Comparison of ENCODE assay signal across 8 cellular contexts in genomic region chr11:82775736-82776346, GRCh38. TPM values are rescaled to one million over a fixed set of nuclear protein-coding genes. Genes with fewer than 3 reads are reported as not detected.
DNase-seq lines count a peak whose midpoint lies in the region; ATAC-seq and TF ChIP-seq lines count a peak whose summit lies in the region.

No MANE protein-coding gene starts in this region.

- ATAC-seq in activated CD4-positive, alpha-beta T cell treated with anti-CD3 and anti-CD28 coated beads for 36 hours = peak; percentile 79
- peak; percentile 99 for ATAC-seq in GM21723 (IDR thresholded peaks at IDR 0.05; ENCODE audit: unreplicated experiment)

- H3K4me3 Mint-ChIP-seq in activated CD4-positive, alpha-beta T cell treated with anti-CD3 and anti-CD28 coated beads for 36 hours = no peak overlapping the region
- H3K4me3 Mint-ChIP-seq in endothelial cell (ENCODE audit: unreplicated experiment) = no peak overlapping the region

- intact Hi-C loops in activated CD4-positive, alpha-beta T cell treated with anti-CD3 and anti-CD28 coated beads for 36 hours (cut with DNase I, micrococcal nuclease) = no loop called here

- H3K36me3 Mint-ChIP-seq in activated CD4-positive, alpha-beta T cell treated with anti-CD3 and anti-CD28 coated beads for 36 hours (ENCODE audit: low read depth) = peaks cover 2% of the 10 kb centered on the region
- no peaks in the 10 kb centered on the region for H3K36me3 Mint-ChIP-seq in endothelial cell (ENCODE audit: low read depth, unreplicated experiment)

- no peaks in the 10 kb centered on the region for H3K4me1 Mint-ChIP-seq in activated CD4-positive, alpha-beta T cell treated with anti-CD3 and anti-CD28 coated beads for 36 hours
- no peaks in the 10 kb centered on the region for H3K4me1 Mint-ChIP-seq in endothelial cell (ENCODE audit: unreplicated experiment)

- H3K27ac Mint-ChIP-seq in activated CD4-positive, alpha-beta T cell treated with anti-CD3 and anti-CD28 coated beads for 36 hours = no peak overlapping the region
- H3K27ac Mint-ChIP-seq in endothelial cell (ENCODE audit: unreplicated experiment) = no peak overlapping the region

- H3K9me3 Mint-ChIP-seq in activated CD4-positive, alpha-beta T cell treated with anti-CD3 and anti-CD28 coated beads for 36 hours (ENCODE audit: low read depth) = peaks cover 16% of the 10 kb centered on the region
- no peaks in the 10 kb centered on the region for H3K9me3 Mint-ChIP-seq in endothelial cell (ENCODE audit: unreplicated experiment)

- CTCF ChIA-PET in activated CD4-positive, alpha-beta T cell treated with anti-CD3 and anti-CD28 coated beads for 36 hours (lab: Charles Lee) = interaction anchor here (0.6 to 2.0 kb wide), 11 partner anchors 13 to 849 kb away, joined by 3 to 7 read pairs (median 4); partner anchors contain the start of gene FAM181B

- POLR2A ChIA-PET in activated CD4-positive, alpha-beta T cell treated with anti-CD3 and anti-CD28 coated beads for 36 hours (lab: Charles Lee) = interaction anchor here (0.6 kb wide), 1 partner anchor 51 kb away, joined by 3 read pairs; no protein-coding TSS in a partner anchor

- TF ChIP-seq CTCF in endothelial cell (IDR thresholded peaks at IDR 0.05; ENCODE audit: unreplicated experiment) = peak; percentile 53

- DNase-seq in activated CD4-positive, alpha-beta T cell treated with anti-CD3 and anti-CD28 coated beads for 36 hours = peak; percentile 56
- no peak for DNase-seq in activated CD4-positive, alpha-beta T cell treated with anti-CD3 and anti-CD28 coated beads, Interleukin-2, amount 50 U/mL, for 4 hours
- peak; percentile 64 for DNase-seq in HT-29 (ENCODE audit: low spot score)
- DNase-seq in SKM-1 (lab: John Stamatoyannopoulos, UW; ENCODE audit: unreplicated experiment) = peak; percentile 19
- DNase-seq in endothelial cell (ENCODE audit: low spot score) = peak; percentile 71
- peak; percentile 36 for DNase-seq in pulmonary artery endothelial cell (ENCODE audit: low read depth, low spot score)
- no peak for DNase-seq in NCI-H345 (lab: John Stamatoyannopoulos, UW)

- peaks cover 7% of the 10 kb centered on the region for H3K27me3 Mint-ChIP-seq in activated CD4-positive, alpha-beta T cell treated with anti-CD3 and anti-CD28 coated beads for 36 hours
- no peaks in the 10 kb centered on the region for H3K27me3 Mint-ChIP-seq in endothelial cell (ENCODE audit: unreplicated experiment)

RNA-seq across cellular contexts. Expression of gene FAM181B, which starts 42.2 kb away (rescaled TPM):
- total RNA-seq in activated CD4-positive, alpha-beta T cell treated with anti-CD3 and anti-CD28 coated beads for 36 hours = not detected
- not detected in 2 replicates for total RNA-seq in HT-29 (2014; rRNA removed; shearing (Covaris generic))
- total RNA-seq in endothelial cell (ENCODE audit: unreplicated experiment) = 1.0 TPM
- total RNA-seq in pulmonary artery endothelial cell = 0.04 and 0.13 TPM in 2 replicates

Comparison
In these comparisons a context has a peak if more than half of its experiments do, and no peak if none do; other contexts are left out.
1. DNase-seq: peak in activated CD4-positive, alpha-beta T cell treated with anti-CD3 and anti-CD28 coated beads for 36 hours (single experiment), HT-29 (single experiment), SKM-1 (single experiment), endothelial cell (single experiment) and pulmonary artery endothelial cell (single experiment); none in activated CD4-positive, alpha-beta T cell treated with anti-CD3 and anti-CD28 coated beads, Interleukin-2, amount 50 U/mL, for 4 hours (0 of 2) and NCI-H345 (single experiment).